8 cellular contexts compared by ENCODE assay signal in genomic region chr2:126971481-126972271, GRCh38.
A peak's percentile ranks its signal among the peaks of the same experiment; 100 is the strongest.
DNase-seq lines count a peak whose midpoint lies in the region; ATAC-seq, FAIRE-seq and TF ChIP-seq lines count a peak whose summit lies in the region.

No MANE protein-coding gene starts in this region.

- peak; percentile 68 for FAIRE-seq in endothelial cell of umbilical vein (lab: Jason Lieb, UNC)

- DNase-seq in CD1c-positive myeloid dendritic cell (ENCODE audit: extremely low spot score) (peak; percentile 78), NOMO-1 (lab: John Stamatoyannopoulos, UW; ENCODE audit: unreplicated experiment in 2 of 2) (peak; percentile 75 to 76), endothelial cell of umbilical vein (ENCODE audit: low read depth, low spot score) (peak; percentile 63)
- peak; percentile 67 for DNase-seq in activated CD8-positive, alpha-beta memory T cell treated with anti-CD3 and anti-CD28 coated beads, Interleukin-2, amount 50 U/mL, for 4 hours
- DNase-seq in stimulated activated CD8-positive, alpha-beta memory T cell treated with anti-CD3 and anti-CD28 coated beads, Interleukin-4, amount 100 ng/mL, for 48 hours: peak; percentile 78

- H3K9ac ChIP-seq in endothelial cell of umbilical vein (replicated peaks; ENCODE audit: extremely low read depth, insufficient read depth, low read length) (peak overlapping the region; percentile 19), muscle layer of colon (ENCODE audit: low read length) (no peak overlapping the region)

- CTCF ChIA-PET in endothelial cell of umbilical vein (lab: Charles Lee): interaction anchor here (0.6 to 2.0 kb wide), 25 partner anchors 8 to 314 kb away, joined by 3 to 18 read pairs (median 3); no protein-coding TSS in a partner anchor

- H3K27me3 ChIP-seq in endothelial cell of umbilical vein (ENCODE audit: control insufficient read depth in 2 of 2, insufficient read depth in 2 of 2, low read length in 2 of 2) (peaks cover 11% of the 10 kb centered on the region in 2 experiments), muscle layer of colon (ENCODE audit: control insufficient read depth in 1 of 2, insufficient read depth in 2 of 2, low read length in 2 of 2) (no peaks in the 10 kb centered on the region)

- peak; percentile 85 to 98 for TF ChIP-seq CTCF in endothelial cell of umbilical vein (IDR thresholded peaks at IDR 0.05; ENCODE audit: extremely low read depth in 1 of 2, insufficient read depth in 1 of 2, low read depth in 1 of 2, low read length in 2 of 2)

- H3K9me1 ChIP-seq in endothelial cell of umbilical vein (replicated peaks; ENCODE audit: control insufficient read depth, extremely low read depth, insufficient read depth, low read length): no peaks in the 10 kb centered on the region

- no peaks in the 10 kb centered on the region for H3K36me3 ChIP-seq in endothelial cell of umbilical vein (ENCODE audit: control insufficient read depth in 2 of 2, extremely low read depth in 1 of 2, insufficient read depth in 2 of 2, low read length in 2 of 2)
- no peaks in the 10 kb centered on the region for H3K36me3 ChIP-seq in muscle layer of colon (ENCODE audit: insufficient read depth, low read length)

- H3K4me1 ChIP-seq in endothelial cell of umbilical vein (ENCODE audit: control insufficient read depth, extremely low read depth, insufficient read depth, low read length) (no peaks in the 10 kb centered on the region), muscle layer of colon (ENCODE audit: insufficient read depth, low read length) (peaks cover 13% of the 10 kb centered on the region)

- H3K27ac ChIP-seq in endothelial cell of umbilical vein (ENCODE audit: insufficient read depth, low read depth, low read length): no peak overlapping the region
- peak overlapping the region; percentile 66 for H3K27ac ChIP-seq in muscle layer of colon (ENCODE audit: low read depth, low read length)

- no peaks in the 10 kb centered on the region for H3K79me2 ChIP-seq in endothelial cell of umbilical vein (ENCODE audit: control insufficient read depth, insufficient read depth, low read length)

- intact Hi-C loops in endothelial cell of umbilical vein (cut with micrococcal nuclease): loop anchor here (1.0 kb wide), 1 partner anchor 79 kb away; no protein-coding TSS in a partner anchor

- BruUV-seq in endothelial cell of umbilical vein (replicated peaks; lab: Mats Ljungman, UMichigan): no TSS peak

- peak overlapping the region; percentile 75 for H2AFZ ChIP-seq in endothelial cell of umbilical vein (ENCODE audit: low read depth, low read length)

- no peaks in the 10 kb centered on the region for H4K20me1 ChIP-seq in endothelial cell of umbilical vein (replicated peaks; ENCODE audit: control insufficient read depth, extremely low read depth, insufficient read depth, low read length)

- TF ChIP-seq POLR2A in endothelial cell of umbilical vein (IDR thresholded peaks at IDR 0.05; ENCODE audit: low read depth, low read length): no peak

- peak overlapping the region; percentile 42 for H3K4me2 ChIP-seq in endothelial cell of umbilical vein (ENCODE audit: insufficient read depth, low read length)

- dilution Hi-C loops in endothelial cell of umbilical vein (cut with MboI; ENCODE audit: extremely low pct_ligation_motif_present, low sequenced_read_pairs): no loop called here

- H3K9me3 ChIP-seq in endothelial cell of umbilical vein (replicated peaks; ENCODE audit: control insufficient read depth, insufficient read depth, low read length) (no peaks in the 10 kb centered on the region), muscle layer of colon (ENCODE audit: low read length) (no peaks in the 10 kb centered on the region)

- H3K4me3 ChIP-seq in endothelial cell of umbilical vein (replicated peaks in 1 of 3; ENCODE audit: insufficient read depth in 1 of 3, low read depth in 1 of 3, low read length in 3 of 3): peak overlapping the region in 1 of 3 experiments; percentile 10
- peak overlapping the region; percentile 23 to 58 for H3K4me3 ChIP-seq in muscle layer of colon (ENCODE audit: low read depth in 1 of 2, low read length in 2 of 2)

- POLR2A ChIA-PET in endothelial cell of umbilical vein (lab: Charles Lee): interaction anchor here (0.6 kb wide), 1 partner anchor 822 kb away, joined by 7 read pairs; no protein-coding TSS in a partner anchor

- ATAC-seq in GM19324 (IDR thresholded peaks at IDR 0.05; ENCODE audit: low FRiP score, unreplicated experiment) (peak; percentile 83), HG03439 (IDR thresholded peaks at IDR 0.05; ENCODE audit: unreplicated experiment) (peak; percentile 94)

TF ChIP-seq in endothelial cell of umbilical vein, 7 proteins besides CTCF, POLR2A, EP300 and RAD21:
- TF ChIP-seq FOS (IDR thresholded peaks at IDR 0.05; ENCODE audit: borderline replicate concordance, insufficient read depth, low read length) (no peak), EZH2 (IDR thresholded peaks at IDR 0.05; ENCODE audit: borderline replicate concordance, low read depth, low read length, severe bottlenecking) (peak; percentile 52)
